ENCODE assay signal across 1 cellular context in genomic region chr5:76838481-76839261, GRCh38.
A peak's percentile ranks its signal among the peaks of the same experiment; 100 is the strongest.
TF ChIP-seq lines count a peak whose summit lies in the region.

No MANE protein-coding gene starts in this region.

TF ChIP-seq in HCT116, 20 proteins besides CTCF, POLR2A, EP300 and RAD21 (continued from another document):
- TF ChIP-seq SP1 (IDR thresholded peaks at IDR 0.05; ENCODE audit: low read depth) = peak; percentile 74
- TF ChIP-seq SIN3A (IDR thresholded peaks at IDR 0.05; ENCODE audit: low read depth) = peak; percentile 32; the same call in 1 of the 2 replicates
- no peak for TF ChIP-seq ZNF274 (IDR thresholded peaks at IDR 0.05; ENCODE audit: low read depth, low read length)
- no peak for TF ChIP-seq YY1 (IDR thresholded peaks at IDR 0.05; ENCODE audit: extremely low read depth, insufficient replicate concordance, low read depth, low read length)
- TF ChIP-seq REST (IDR thresholded peaks at IDR 0.05; ENCODE audit: low read depth) = no peak
- TF ChIP-seq CEBPB (IDR thresholded peaks at IDR 0.05; ENCODE audit: low read depth) = peak; percentile 60; the same call in 1 of the 2 replicates
